24 cellular contexts compared by ENCODE assay signal in the genomic region with DNA sequence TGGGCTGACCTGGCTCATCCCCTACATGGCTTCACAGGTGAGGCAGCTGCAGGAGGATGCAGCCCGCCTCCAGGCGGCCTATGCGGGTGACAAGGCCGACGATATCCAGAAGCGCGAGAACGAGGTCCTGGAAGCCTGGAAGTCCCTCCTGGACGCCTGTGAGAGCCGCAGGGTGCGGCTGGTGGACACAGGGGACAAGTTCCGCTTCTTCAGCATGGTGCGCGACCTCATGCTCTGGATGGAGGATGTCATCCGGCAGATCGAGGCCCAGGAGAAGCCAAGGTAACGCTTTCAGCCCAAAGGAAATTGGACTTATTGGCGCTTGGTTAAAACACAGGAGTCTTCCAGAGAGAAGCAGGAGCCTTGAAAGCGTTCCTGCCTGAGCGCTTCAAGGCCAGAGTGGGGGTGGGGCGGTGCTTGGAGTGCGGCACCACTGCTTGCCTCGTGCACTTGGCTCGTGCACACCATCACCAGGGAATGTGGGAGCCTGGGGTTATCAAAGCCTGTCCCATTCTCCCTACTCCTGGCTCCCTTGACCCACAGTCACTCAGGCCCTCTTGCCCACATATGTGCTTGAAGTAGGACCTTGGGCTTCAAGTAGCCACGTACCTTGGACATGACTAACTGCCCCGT.
A peak's percentile ranks its signal among the peaks of the same experiment; 100 is the strongest.
DNase-seq lines count a peak whose midpoint lies in the region; ATAC-seq, FAIRE-seq and TF ChIP-seq lines count a peak whose summit lies in the region.
"Had no signal": no experiment of that assay in that cellular context is flagged by ENCODE, and none has a peak within 500 bp of the region (broad histone marks: within the 10 kb centered on the region; RNA-seq: fewer than 3 reads in every experiment).

No MANE protein-coding gene starts in this region.

- TF ChIP-seq EP300 in GM12878 (IDR thresholded peaks at IDR 0.05; ENCODE audit: borderline replicate concordance in 1 of 2, control insufficient read depth in 1 of 2, low read depth in 2 of 2, low read length in 2 of 2): no peak

- H3K4me3 ChIP-seq in GM23338 (no peak overlapping the region), GM12878 (no peak overlapping the region), mucosa of descending colon (no peak overlapping the region), subcutaneous abdominal adipose tissue (ENCODE audit: low read depth in 1 of 5, low read length in 5 of 5) (no peak overlapping the region), small intestine (ENCODE audit: low read depth in 1 of 2, low read length in 2 of 2) (no peak overlapping the region)
- H3K4me3 ChIP-seq: A549, GM23248, HAP-1, SJCRH30 had no signal

- H3K9ac ChIP-seq in GM12878 (ENCODE audit: control insufficient read depth, insufficient read depth, low read length) (no peak overlapping the region), subcutaneous abdominal adipose tissue (ENCODE audit: low read length in 5 of 5) (no peak overlapping the region)
- H3K9ac ChIP-seq: GM23248, KMS-11 had no signal

- CTCF ChIA-PET in GM12878 (lab: Yijun Ruan, JAX): interaction anchor here (1.8 to 5.5 kb wide), 2 partner anchors 12 to 52 kb away, joined by 9 to 105 read pairs; no protein-coding TSS in a partner anchor

- DNase-seq in GM23338 (ENCODE audit: low spot score): peak; percentile 27
- DNase-seq in GM12878 (ENCODE audit: low read depth, low spot score): no peak
- no peak for DNase-seq in mucosa of descending colon
- DNase-seq in small intestine: no peak
- no peak for DNase-seq in NOMO-1 treated with dmso at 0.1 percent for 144 hours (lab: John Stamatoyannopoulos, UW; ENCODE audit: unreplicated experiment)
- DNase-seq: DMS79; GM23248; NCI-H1092 treated with DMSO at 0.1 percent for 48 hours; NCI-H146; NCI-H2029; NCI-H226; NCI-H524; NCI-H774; NK-92 treated with Interleukin-12 subunit alpha and Interleukin-12 subunit beta, amount 100 ng/mL, for 24 hours; SJCRH30 had no signal

- peaks cover 90% of the 10 kb centered on the region for H3K36me3 Mint-ChIP-seq in GM23338 (ENCODE audit: low read depth)

- H3K4me1 ChIP-seq in GM23338 (ENCODE audit: insufficient read depth) (no peaks in the 10 kb centered on the region), GM12878 (ENCODE audit: control insufficient read depth, insufficient read depth, low read length) (no peaks in the 10 kb centered on the region), mucosa of descending colon (ENCODE audit: low read depth) (peaks cover 6% of the 10 kb centered on the region), subcutaneous abdominal adipose tissue (ENCODE audit: control insufficient read depth in 5 of 5, insufficient read depth in 5 of 5, low read length in 5 of 5) (peaks cover 3 to 21% (median 12%) of the 10 kb centered on the region in 5 donors), small intestine (ENCODE audit: control insufficient read depth in 2 of 2, insufficient read depth in 1 of 2, low read depth in 1 of 2, low read length in 1 of 2) (no peaks in the 10 kb centered on the region)
- H3K4me1 ChIP-seq: SJCRH30 had no signal

- FAIRE-seq in GM12878 (lab: Jason Lieb, UNC) (no peak), small intestine (lab: Jason Lieb, UNC) (no peak)
- FAIRE-seq: A549 had no signal

- no TSS peak for BruUV-seq in GM12878 (replicated peaks; lab: Mats Ljungman, UMichigan)

- no peak overlapping the region for H3K27ac ChIP-seq in GM23338 (ENCODE audit: low read depth)
- H3K27ac ChIP-seq in GM12878 (ENCODE audit: control insufficient read depth, insufficient read depth): no peak overlapping the region
- peak overlapping the region; percentile 26 for H3K27ac ChIP-seq in subcutaneous abdominal adipose tissue (ENCODE audit: low read depth, low read length)
- H3K27ac ChIP-seq in small intestine (ENCODE audit: low read depth in 1 of 2, low read length in 1 of 2): no peak overlapping the region
- H3K27ac ChIP-seq: A549, GM23248, KMS-11, SJCRH30 had no signal

- H3K36me3 ChIP-seq in GM23338 (ENCODE audit: insufficient read depth): peaks cover 83% of the 10 kb centered on the region
- peaks cover 37 to 55% of the 10 kb centered on the region in 2 experiments for H3K36me3 ChIP-seq in GM12878 (ENCODE audit: control insufficient read depth in 2 of 2, insufficient read depth in 2 of 2, low read length in 1 of 2)
- peaks cover 13% of the 10 kb centered on the region for H3K36me3 ChIP-seq in mucosa of descending colon (ENCODE audit: low read depth)
- peaks cover 61 to 99% (median 93%) of the 10 kb centered on the region in 5 donors for H3K36me3 ChIP-seq in subcutaneous abdominal adipose tissue (ENCODE audit: control insufficient read depth in 5 of 5, insufficient read depth in 5 of 5, low read length in 5 of 5)
- H3K36me3 ChIP-seq in small intestine (ENCODE audit: control insufficient read depth in 2 of 2, insufficient read depth in 2 of 2, low read length in 2 of 2): peaks cover 30 to 43% of the 10 kb centered on the region in 2 donors

- TF ChIP-seq RAD21 in GM12878 (IDR thresholded peaks at IDR 0.05; ENCODE audit: insufficient read depth, low read depth, low read length): no peak

- POLR2A ChIA-PET in GM12878 (lab: Charles Lee): no interaction called here

- no peaks in the 10 kb centered on the region for H3F3A ChIP-seq in GM23338 (replicated peaks; ENCODE audit: low read depth)

- TF ChIP-seq POLR2A in GM12878 (IDR thresholded peaks at IDR 0.05; ENCODE audit: low read depth, low read length): 0 out of 2 replicates have a peak, but pooled peaks have one; percentile 25

- H3K9me2 ChIP-seq in GM23338 (ENCODE audit: insufficient read depth): no peaks in the 10 kb centered on the region

- 99% methylated on average over 26 of the region's 26 CpGs for WGBS in GM12878 (ENCODE audit: insufficient coverage, insufficient replicate concordance, low lambda C conversion rate, missing lambda C conversion rate)
- WGBS in small intestine, 3 donors: 93 to 97% (median 96%) methylated on average over 26 of the region's 26 CpGs

- H3K4me3 Mint-ChIP-seq in GM23338: no peak overlapping the region
- H3K4me3 Mint-ChIP-seq: B cell, CD14-positive monocyte had no signal

- H3K27me3 ChIP-seq in GM23338 (ENCODE audit: insufficient read depth) (no peaks in the 10 kb centered on the region), GM12878 (replicated peaks in 1 of 2; ENCODE audit: control insufficient read depth in 2 of 2, insufficient read depth in 2 of 2, low read length in 1 of 2) (no peaks in the 10 kb centered on the region), subcutaneous abdominal adipose tissue (ENCODE audit: control insufficient read depth in 5 of 5, insufficient read depth in 4 of 5, low read length in 5 of 5) (no peaks in the 10 kb centered on the region), small intestine (ENCODE audit: control insufficient read depth in 2 of 2, insufficient read depth in 2 of 2, low read length in 2 of 2) (no peaks in the 10 kb centered on the region)
- H3K27me3 ChIP-seq: SJCRH30 had no signal

- no peak overlapping the region for H3K27ac Mint-ChIP-seq in GM23338
- H3K27ac Mint-ChIP-seq: B cell had no signal

- H3K4me2 ChIP-seq in GM23338 (no peak overlapping the region), GM12878 (ENCODE audit: control insufficient read depth, insufficient read depth) (no peak overlapping the region)
- H3K4me2 ChIP-seq: A549, KMS-11 had no signal

- no peak; a peak in 1 of 4 replicates for TF ChIP-seq CTCF in GM23338 (conservative IDR thresholded peaks at IDR 0.05; ENCODE audit: low read depth in 2 of 2)
- no peak for TF ChIP-seq CTCF in GM12878 (IDR thresholded peaks at IDR 0.05 in 2 of 3, conservative IDR thresholded peaks at IDR 0.05 in 1 of 3; ENCODE audit: control insufficient read depth in 2 of 3, extremely low read depth in 1 of 3, insufficient read depth in 1 of 3, low read depth in 3 of 3, low read length in 3 of 3)
- TF ChIP-seq CTCF in mucosa of descending colon (IDR thresholded peaks at IDR 0.05): no peak

- intact Hi-C loops in GM12878 (cut with micrococcal nuclease; ENCODE audit: unreplicated experiment): no loop called here
- intact Hi-C loops in mucosa of descending colon (cut with DNase I, micrococcal nuclease): no loop called here

- SMC1A ChIA-PET in GM12878 (lab: Charles Lee; ENCODE audit: uncharacterized antibody, unreplicated experiment): interaction anchor here (0.9 to 1.8 kb wide), 2 partner anchors 11 to 40 kb away, joined by 3 to 6 read pairs; no protein-coding TSS in a partner anchor

- ATAC-seq in GM23338: peak; percentile 30; the same call in 2 of the 3 replicates
- no peak for ATAC-seq in GM12878
- peak; percentile 7 for ATAC-seq in mucosa of descending colon
- ATAC-seq in SK-N-SH treated with all-trans-retinoic acid at 6 μM for 48 hours: no peak
- ATAC-seq in HG03354 (IDR thresholded peaks at IDR 0.05; ENCODE audit: poor library complexity, severe bottlenecking, unreplicated experiment): no peak
- ATAC-seq: A549, Panc1 had no signal

- H3K4me1 Mint-ChIP-seq in GM23338: peaks cover 6% of the 10 kb centered on the region; the same call in 2 of the 3 replicates
- H3K4me1 Mint-ChIP-seq: B cell, CD14-positive monocyte had no signal

- H3K9me3 ChIP-seq in GM12878 (replicated peaks; ENCODE audit: control insufficient read depth, insufficient read depth, low read length) (no peaks in the 10 kb centered on the region), mucosa of descending colon (no peaks in the 10 kb centered on the region), subcutaneous abdominal adipose tissue (ENCODE audit: control insufficient read depth in 5 of 5, low read length in 5 of 5) (no peaks in the 10 kb centered on the region), small intestine (ENCODE audit: control insufficient read depth, low read depth) (no peaks in the 10 kb centered on the region)
- H3K9me3 ChIP-seq: A549, HAP-1, SJCRH30 had no signal

- in situ Hi-C loops in GM12878 (cut with MboI): no loop called here

- peaks cover 7% of the 10 kb centered on the region for H3K27me3 Mint-ChIP-seq in GM23338 (ENCODE audit: insufficient read depth, low read depth, poor library complexity)
- H3K27me3 Mint-ChIP-seq: B cell had no signal

- H2AFZ ChIP-seq in GM23338 (no peak overlapping the region), GM12878 (ENCODE audit: control insufficient read depth, low read depth, low read length) (no peak overlapping the region)
- H2AFZ ChIP-seq: GM23248 had no signal

- H3K79me2 ChIP-seq in GM23338 (replicated peaks; ENCODE audit: insufficient read depth) (no peaks in the 10 kb centered on the region), GM12878 (ENCODE audit: control insufficient read depth, insufficient read depth, low read length) (no peaks in the 10 kb centered on the region)

- RAD21 ChIA-PET in GM12878 (lab: Charles Lee; ENCODE audit: unreplicated experiment): no interaction called here

- H4K20me1 ChIP-seq in GM23338 (replicated peaks; ENCODE audit: insufficient read depth): peaks cover 29% of the 10 kb centered on the region
- no peaks in the 10 kb centered on the region for H4K20me1 ChIP-seq in GM12878 (ENCODE audit: control insufficient read depth, insufficient read depth)

- no peaks in the 10 kb centered on the region for H3K9me3 Mint-ChIP-seq in GM23338
- H3K9me3 Mint-ChIP-seq: CD14-positive monocyte had no signal

TF ChIP-seq in GM12878, 131 proteins besides CTCF, POLR2A, EP300 and RAD21:
- TF ChIP-seq HDAC2 (IDR thresholded peaks at IDR 0.05): no peak

TF ChIP-seq in SK-N-SH treated with all-trans-retinoic acid at 6 μM for 48 hours, 23 proteins besides CTCF, POLR2A, EP300 and RAD21 (continues in another document):
- TF ChIP-seq RARB (CRISPR knock-in tag; IDR thresholded peaks at IDR 0.05): no peak
- no peak for TF ChIP-seq OSR1 (CRISPR knock-in tag; IDR thresholded peaks at IDR 0.05)
- TF ChIP-seq ZNF8 (CRISPR knock-in tag; IDR thresholded peaks at IDR 0.05): no peak
- TF ChIP-seq PPARA (CRISPR knock-in tag; IDR thresholded peaks at IDR 0.05; ENCODE audit: borderline replicate concordance): no peak

Comparison
In these comparisons a context has a peak if more than half of its experiments do, and no peak if none do; other contexts are left out.
1. ATAC-seq: peak in GM23338 (single experiment) and mucosa of descending colon (single experiment); none in GM12878 (single experiment), SK-N-SH treated with all-trans-retinoic acid at 6 μM for 48 hours (single experiment) and HG03354 (single experiment).